In genomic region chr1:31932491-31933316, GRCh38 we compare ENCODE assay signal across 8 cellular contexts. TPM values are rescaled to one million over a fixed set of nuclear protein-coding genes. Genes with fewer than 3 reads are reported as not detected.
DNase-seq lines count a peak whose midpoint lies in the region; ATAC-seq and TF ChIP-seq lines count a peak whose summit lies in the region.

No MANE protein-coding gene starts in this region.

- TF ChIP-seq CTCF in cardiac muscle cell (IDR thresholded peaks at IDR 0.05; ENCODE audit: low read depth, low read length) = no peak
- no peak for TF ChIP-seq CTCF in WTC11 (IDR thresholded peaks at IDR 0.05)
- no peak for TF ChIP-seq CTCF in upper lobe of right lung (IDR thresholded peaks at IDR 0.05)

- no peaks in the 10 kb centered on the region for H3K36me3 ChIP-seq in cardiac muscle cell
- H3K36me3 ChIP-seq in upper lobe of right lung = no peaks in the 10 kb centered on the region

- CTCF ChIA-PET in WTC11 (lab: Charles Lee) = interaction anchor here (0.7 to 2.3 kb wide), 5 partner anchors 10 to 168 kb away, joined by 3 to 9 read pairs (median 3); partner anchors contain the start of gene ADGRB2

- H3K4me1 Mint-ChIP-seq in WTC11 = peaks cover 71% of the 10 kb centered on the region

- H3K9me3 ChIP-seq in cardiac muscle cell (ENCODE audit: low read depth) (no peaks in the 10 kb centered on the region), upper lobe of right lung (no peaks in the 10 kb centered on the region)

- DNase-seq in cardiac muscle cell (ENCODE audit: low read depth in 1 of 2, low spot score in 1 of 2) (no peak), Right ventricle myocardium superior (no peak), WTC11 (ENCODE audit: low spot score) (no peak), kidney tubule cell (ENCODE audit: low spot score) (peak; percentile 56), upper lobe of right lung (no peak), NCI-H1694 (lab: John Stamatoyannopoulos, UW) (no peak), DMS 273 (lab: John Stamatoyannopoulos, UW; ENCODE audit: unreplicated experiment) (no peak)
- DNase-seq in stimulated activated CD4-positive, alpha-beta T cell treated with anti-CD3 and anti-CD28 coated beads, Interleukin-1b, Interleukin-23, amount 100 ng/mL, for 48 hours = no peak

- H3K27ac Mint-ChIP-seq in WTC11 = peak overlapping the region; percentile 79

- intact Hi-C loops in Right ventricle myocardium superior (cut with DNase I) = no loop called here
- intact Hi-C loops in upper lobe of right lung (cut with DNase I) = no loop called here

- H3K27me3 ChIP-seq in cardiac muscle cell (no peaks in the 10 kb centered on the region), upper lobe of right lung (no peaks in the 10 kb centered on the region)

- peaks cover 4% of the 10 kb centered on the region; the same call in 1 of the 2 replicates for H3K36me3 Mint-ChIP-seq in WTC11

- H3K4me1 ChIP-seq in cardiac muscle cell (ENCODE audit: low read depth) (peaks cover 42% of the 10 kb centered on the region), upper lobe of right lung (peaks cover 90% of the 10 kb centered on the region)

- POLR2A ChIA-PET in WTC11 (lab: Charles Lee) = interaction anchor here (0.5 to 1.4 kb wide), 3 partner anchors 12 to 88 kb away, joined by 3 to 4 read pairs (median 4); no protein-coding TSS in a partner anchor

- ATAC-seq in Right ventricle myocardium superior (ENCODE audit: poor library complexity) (no peak), WTC11 (no peak), upper lobe of right lung (peak; percentile 59)

- no peak overlapping the region for H3K4me3 ChIP-seq in cardiac muscle cell
- H3K4me3 ChIP-seq in upper lobe of right lung = no peak overlapping the region

- no peaks in the 10 kb centered on the region for H3K9me3 Mint-ChIP-seq in WTC11

- no peak overlapping the region for H3K4me3 Mint-ChIP-seq in WTC11

- H3K27ac ChIP-seq in cardiac muscle cell (peak overlapping the region; percentile 55), upper lobe of right lung (peak overlapping the region; percentile 33)

- no peaks in the 10 kb centered on the region for H3K27me3 Mint-ChIP-seq in WTC11 (ENCODE audit: low read depth)

TF ChIP-seq in WTC11, 78 proteins besides CTCF, POLR2A, EP300 and RAD21 (continues in another document):
- TF ChIP-seq PREB (CRISPR knock-in tag; IDR thresholded peaks at IDR 0.05; ENCODE audit: borderline replicate concordance) = no peak
- no peak for TF ChIP-seq AFF4 (CRISPR knock-in tag; IDR thresholded peaks at IDR 0.05; ENCODE audit: borderline replicate concordance)
- TF ChIP-seq OVOL2 (CRISPR knock-in tag; IDR thresholded peaks at IDR 0.05; ENCODE audit: borderline replicate concordance) = no peak
- no peak for TF ChIP-seq ZNF425 (CRISPR knock-in tag; conservative IDR thresholded peaks at IDR 0.05)
- no peak for TF ChIP-seq GABPB1 (CRISPR knock-in tag; IDR thresholded peaks at IDR 0.05)
- TF ChIP-seq ETV6 (CRISPR knock-in tag; IDR thresholded peaks at IDR 0.05) = no peak
- TF ChIP-seq MYBL2 (CRISPR knock-in tag; IDR thresholded peaks at IDR 0.05) = no peak
- no peak for TF ChIP-seq ARID4B (CRISPR knock-in tag; IDR thresholded peaks at IDR 0.05; ENCODE audit: borderline replicate concordance)

RNA-seq across cellular contexts. Expression of gene PTP4A2, which starts 5.5 kb away (rescaled TPM):
- 105 and 161 TPM in 2 replicates for total RNA-seq in cardiac muscle cell
- polyA plus RNA-seq in cardiac muscle cell = 285 and 366 TPM in 2 replicates
- 271 TPM for total RNA-seq in Right ventricle myocardium superior
- 147 to 172 TPM (median 150 TPM) in 3 replicates for total RNA-seq in WTC11 (2021)
- 244 TPM for total RNA-seq in upper lobe of right lung
